ENCODE assay signal across 19 cellular contexts in the genomic region with DNA sequence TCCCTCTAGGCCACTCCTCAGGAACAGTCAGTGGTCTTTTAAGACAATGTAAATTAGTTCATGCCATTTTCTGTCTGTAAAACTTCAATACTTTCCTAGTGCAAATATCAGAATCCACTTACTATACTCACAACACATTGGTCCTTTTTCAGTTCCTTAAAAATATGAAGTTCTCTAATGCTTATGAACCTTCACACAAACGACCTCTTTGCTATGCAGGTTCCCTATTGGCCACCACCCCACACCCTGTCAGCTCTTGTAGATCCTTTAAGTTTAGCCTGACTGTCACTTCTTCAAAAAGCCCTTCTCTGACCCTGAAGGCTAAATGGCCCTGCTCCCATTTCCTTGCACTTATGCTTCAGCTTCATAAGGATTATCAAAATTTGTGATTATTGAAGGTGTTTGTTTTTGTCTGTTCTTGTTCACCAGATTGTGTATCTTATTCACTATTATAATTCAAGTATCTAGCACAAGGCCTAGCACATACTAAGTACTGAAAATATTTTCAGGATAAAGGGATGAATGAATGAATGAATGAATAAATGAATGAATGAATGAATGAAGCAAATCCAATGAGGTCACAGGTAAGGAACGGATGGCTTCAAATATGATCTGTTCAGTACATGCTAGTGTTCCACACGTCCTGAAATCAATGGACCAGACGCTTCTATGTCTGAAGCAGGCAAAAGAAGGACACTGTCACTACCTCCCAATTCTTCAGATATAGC.
DNase-seq lines count a peak whose midpoint lies in the region; ATAC-seq, FAIRE-seq and TF ChIP-seq lines count a peak whose summit lies in the region.
"Had no signal": no experiment of that assay in that cellular context is flagged by ENCODE, and none has a peak within 500 bp of the region (broad histone marks: within the 10 kb centered on the region; RNA-seq: fewer than 3 reads in every experiment).

No MANE protein-coding gene starts in this region.

- no peak overlapping the region for H2AFZ ChIP-seq in GM12878 (ENCODE audit: control insufficient read depth, low read depth, low read length)

- H3K4me3 ChIP-seq in GM12878 (no peak overlapping the region), stomach (no peak overlapping the region)
- H3K4me3 ChIP-seq: suprapubic skin had no signal

- BruUV-seq in GM12878 (replicated peaks; lab: Mats Ljungman, UMichigan) = no TSS peak

- H3K4me3 Mint-ChIP-seq in CD14-positive monocyte = no peak overlapping the region
- H3K4me3 Mint-ChIP-seq: activated CD4-positive, alpha-beta T cell treated with anti-CD3 and anti-CD28 coated beads, Interleukin-2, amount 10 ng/mL, durations not matched to agents 24 days and 14 days; activated naive CD8-positive, alpha-beta T cell treated with anti-CD3 and anti-CD28 coated beads for 36 hours; nephron had no signal

- TF ChIP-seq POLR2A in GM12878 (IDR thresholded peaks at IDR 0.05; ENCODE audit: low read depth, low read length) (no peak), stomach (IDR thresholded peaks at IDR 0.05) (no peak)

- H4K20me1 ChIP-seq in GM12878 (ENCODE audit: control insufficient read depth, insufficient read depth) = no peaks in the 10 kb centered on the region

- H3K27ac Mint-ChIP-seq in CD14-positive monocyte = peak overlapping the region in 4 of 7 donors; percentile 2 to 50 (median 25)
- H3K27ac Mint-ChIP-seq: activated CD4-positive, alpha-beta T cell treated with anti-CD3 and anti-CD28 coated beads, Interleukin-2, amount 10 ng/mL, durations not matched to agents 24 days and 14 days; activated naive CD8-positive, alpha-beta T cell treated with anti-CD3 and anti-CD28 coated beads for 36 hours had no signal

- 34% methylated on average over 4 of the region's 4 CpGs for WGBS in GM12878 (ENCODE audit: insufficient coverage, insufficient replicate concordance, low lambda C conversion rate, missing lambda C conversion rate)
- WGBS in stomach, 5 donors = 71 to 88% (median 84%) methylated on average over 4 of the region's 4 CpGs

- POLR2A ChIA-PET in GM12878 (lab: Charles Lee) = no interaction called here

- H3K27ac ChIP-seq in GM12878 (ENCODE audit: control insufficient read depth, insufficient read depth) = no peak overlapping the region
- H3K27ac ChIP-seq in stomach = no peak overlapping the region
- H3K27ac ChIP-seq: HL-60, suprapubic skin had no signal

- ATAC-seq in GM21367 (IDR thresholded peaks at IDR 0.05; ENCODE audit: unreplicated experiment) = peak; percentile 64
- peak; percentile 60 for ATAC-seq in HG03432 (IDR thresholded peaks at IDR 0.05; ENCODE audit: unreplicated experiment)
- peak; percentile 76 for ATAC-seq in GM12878
- no peak for ATAC-seq in HG03378 (IDR thresholded peaks at IDR 0.05; ENCODE audit: unreplicated experiment)

- CTCF ChIA-PET in GM12878 (lab: Yijun Ruan, JAX) = no interaction called here

- no peak for TF ChIP-seq RAD21 in GM12878 (IDR thresholded peaks at IDR 0.05; ENCODE audit: insufficient read depth, low read depth, low read length)

- intact Hi-C loops in CD14-positive monocyte (cut with micrococcal nuclease) (no loop called here), GM12878 (cut with micrococcal nuclease; ENCODE audit: unreplicated experiment) (no loop called here), stomach (cut with DNase I; ENCODE audit: low total_unique reads) (no loop called here)

- RAD21 ChIA-PET in GM12878 (lab: Charles Lee; ENCODE audit: unreplicated experiment) = no interaction called here

- peaks cover 0 to 1% (median 0%) of the 10 kb centered on the region in 3 donors for H3K27me3 Mint-ChIP-seq in CD14-positive monocyte (ENCODE audit: low read depth in 3 of 3)
- H3K27me3 Mint-ChIP-seq: activated CD4-positive, alpha-beta T cell treated with anti-CD3 and anti-CD28 coated beads, Interleukin-2, amount 10 ng/mL, durations not matched to agents 24 days and 14 days; activated naive CD8-positive, alpha-beta T cell treated with anti-CD3 and anti-CD28 coated beads for 36 hours had no signal

- peaks cover 24 to 42% of the 10 kb centered on the region in 2 donors for H3K36me3 Mint-ChIP-seq in CD14-positive monocyte

- no peaks in the 10 kb centered on the region for H3K79me2 ChIP-seq in GM12878 (ENCODE audit: control insufficient read depth, insufficient read depth, low read length)

- DNase-seq in CD14-positive monocyte (ENCODE audit: low spot score) (no peak), GM12878 (ENCODE audit: low read depth, low spot score) (no peak), epidermal melanocyte (ENCODE audit: insufficient read length, low spot score) (no peak), stomach (no peak), LoVo (ENCODE audit: low spot score) (no peak)
- DNase-seq: activated CD4-positive, alpha-beta T cell treated with anti-CD3 and anti-CD28 coated beads, Interleukin-2, amount 10 ng/mL, durations not matched to agents 24 days and 14 days; activated naive CD8-positive, alpha-beta T cell treated with anti-CD3 and anti-CD28 coated beads for 36 hours; activated T-cell treated with anti-CD3 and anti-CD28 coated beads, Interleukin-2, amount 50 U/mL, for 1 hour; effector CD8-positive, alpha-beta T cell; NCI-H526 treated with DMSO at 0.1 percent for 48 hours; Right ventricle myocardium superior; T-helper 9 cell had no signal

- no peaks in the 10 kb centered on the region for H3K27me3 ChIP-seq in GM12878 (replicated peaks in 1 of 2; ENCODE audit: control insufficient read depth in 2 of 2, insufficient read depth in 2 of 2, low read length in 1 of 2)
- H3K27me3 ChIP-seq in stomach = no peaks in the 10 kb centered on the region
- H3K27me3 ChIP-seq: suprapubic skin had no signal

- no peak for FAIRE-seq in GM12878 (lab: Jason Lieb, UNC)
- FAIRE-seq: GM12892 had no signal

- H3K9ac ChIP-seq in GM12878 (ENCODE audit: control insufficient read depth, insufficient read depth, low read length) = no peak overlapping the region

- H3K4me1 Mint-ChIP-seq in CD14-positive monocyte = peaks cover 25% of the 10 kb centered on the region
- H3K4me1 Mint-ChIP-seq: nephron had no signal

- H3K36me3 ChIP-seq in GM12878 (ENCODE audit: control insufficient read depth in 2 of 2, insufficient read depth in 2 of 2, low read length in 1 of 2) = no peaks in the 10 kb centered on the region
- no peaks in the 10 kb centered on the region for H3K36me3 ChIP-seq in stomach

- peaks cover 0 to 2% (median 0%) of the 10 kb centered on the region in 7 donors for H3K9me3 Mint-ChIP-seq in CD14-positive monocyte
- H3K9me3 Mint-ChIP-seq: activated CD4-positive, alpha-beta T cell treated with anti-CD3 and anti-CD28 coated beads, Interleukin-2, amount 10 ng/mL, durations not matched to agents 24 days and 14 days; activated naive CD8-positive, alpha-beta T cell treated with anti-CD3 and anti-CD28 coated beads for 36 hours; nephron had no signal

- in situ Hi-C loops in GM12878 (cut with MboI) = no loop called here

- H3K9me3 ChIP-seq in GM12878 (replicated peaks; ENCODE audit: control insufficient read depth, insufficient read depth, low read length) (no peaks in the 10 kb centered on the region), stomach (no peaks in the 10 kb centered on the region)
- H3K9me3 ChIP-seq: suprapubic skin had no signal

- no peak for TF ChIP-seq EP300 in GM12878 (IDR thresholded peaks at IDR 0.05; ENCODE audit: borderline replicate concordance in 1 of 2, control insufficient read depth in 1 of 2, low read depth in 2 of 2, low read length in 2 of 2)
- TF ChIP-seq EP300 in stomach (IDR thresholded peaks at IDR 0.05) = no peak

- SMC1A ChIA-PET in GM12878 (lab: Charles Lee; ENCODE audit: uncharacterized antibody, unreplicated experiment) = no interaction called here

- H3K4me2 ChIP-seq in GM12878 (ENCODE audit: control insufficient read depth, insufficient read depth) = no peak overlapping the region

- TF ChIP-seq CTCF in CD14-positive monocyte (IDR thresholded peaks at IDR 0.05) (no peak), GM12878 (IDR thresholded peaks at IDR 0.05 in 2 of 3, conservative IDR thresholded peaks at IDR 0.05 in 1 of 3; ENCODE audit: control insufficient read depth in 2 of 3, extremely low read depth in 1 of 3, insufficient read depth in 1 of 3, low read depth in 3 of 3, low read length in 3 of 3) (no peak), stomach (IDR thresholded peaks at IDR 0.05) (no peak)

- H3K4me1 ChIP-seq in GM12878 (ENCODE audit: control insufficient read depth, insufficient read depth, low read length) (no peaks in the 10 kb centered on the region), stomach (peaks cover 0 to 21% (median 4%) of the 10 kb centered on the region in 4 donors)

TF ChIP-seq in GM12878, 131 proteins besides CTCF, POLR2A, EP300 and RAD21:
- TF ChIP-seq MXI1 (IDR thresholded peaks at IDR 0.05; ENCODE audit: low read depth, low read length) (no peak), SPI1 (IDR thresholded peaks at IDR 0.05; ENCODE audit: borderline replicate concordance, insufficient read depth, low read depth, low read length) (peak; percentile 57; the same call in 1 of the 2 replicates), ZNF24 (IDR thresholded peaks at IDR 0.05) (peak; percentile 75), YBX1 (IDR thresholded peaks at IDR 0.05) (no peak)
